ENCODE assay signal across 17 cellular contexts in the genomic region with DNA sequence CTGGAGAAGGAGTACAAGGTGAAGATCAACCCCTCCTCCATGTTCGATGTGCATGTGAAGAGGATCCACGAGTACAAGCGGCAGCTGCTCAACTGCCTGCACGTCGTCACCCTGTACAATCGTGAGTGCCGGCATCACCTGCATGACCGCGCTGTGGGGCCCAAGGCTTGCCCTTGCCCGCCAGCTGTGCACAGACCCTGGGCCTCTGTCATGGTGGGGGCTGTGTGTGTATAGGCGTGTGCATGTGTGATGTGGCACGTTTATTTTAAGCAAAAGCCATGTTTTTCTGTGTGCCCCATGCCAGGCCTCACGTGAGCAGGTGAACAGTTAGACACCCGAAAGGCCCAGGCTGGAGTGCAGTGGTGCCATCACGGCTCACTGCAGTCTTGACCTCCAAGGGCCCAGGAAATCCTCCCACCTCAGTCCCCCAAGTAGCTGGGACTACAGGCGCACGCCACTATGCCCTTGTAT. TPM values are rescaled to one million over a fixed set of nuclear protein-coding genes. Genes with fewer than 3 reads are reported as not detected.
A peak's percentile ranks its signal among the peaks of the same experiment; 100 is the strongest.
DNase-seq lines count a peak whose midpoint lies in the region; ATAC-seq, FAIRE-seq and TF ChIP-seq lines count a peak whose summit lies in the region.
"Had no signal": no experiment of that assay in that cellular context is flagged by ENCODE, and none has a peak within 500 bp of the region (broad histone marks: within the 10 kb centered on the region; RNA-seq: fewer than 3 reads in every experiment).

No MANE protein-coding gene starts in this region.

- no peak overlapping the region for H3K9ac ChIP-seq in kidney (ENCODE audit: low read length in 2 of 2)

- no peak for ATAC-seq in RWPE2 (ENCODE audit: low read depth)
- no peak for ATAC-seq in stimulated activated effector memory CD8-positive, alpha-beta T cell treated with anti-CD3 and anti-CD28 coated beads, Interleukin-12 subunit alpha, Interleukin-12 subunit beta, amount 100 ng/mL, for 72 hours
- no peak for ATAC-seq in activated CD4-positive, CD25-positive, alpha-beta regulatory T cell treated with anti-CD3 and anti-CD28 coated beads, Interleukin-2, amount 50 U/mL, for 24 hours

- H3K27ac ChIP-seq in RWPE2 (ENCODE audit: poor library complexity, severe bottlenecking), result no peak overlapping the region
- H3K27ac ChIP-seq in kidney (ENCODE audit: low read depth in 2 of 2, low read length in 2 of 2), result no peak overlapping the region

- no peaks in the 10 kb centered on the region for H3K27me3 ChIP-seq in RWPE2 (ENCODE audit: insufficient read depth, poor library complexity, severe bottlenecking)

- H3K9me3 Mint-ChIP-seq in stimulated activated effector memory CD8-positive, alpha-beta T cell treated with anti-CD3 and anti-CD28 coated beads, Interleukin-12 subunit alpha, Interleukin-12 subunit beta, amount 100 ng/mL, for 72 hours, result no peaks in the 10 kb centered on the region
- H3K9me3 Mint-ChIP-seq: activated CD4-positive, alpha-beta memory T cell treated with anti-CD3 and anti-CD28 coated beads for 36 hours; activated T-helper 1 cell treated with anti-CD3 and anti-CD28 coated beads, Interleukin-12 subunit alpha, Interleukin-12 subunit beta, Interleukin-2, Interleukin-4 antibody, amounts not matched to agents 30 ng/mL and 10 ng/mL and 1 ng/mL, durations not matched to agents 14 hours and 24 hours and 36 hours had no signal

- H3K36me3 ChIP-seq in RWPE2 (ENCODE audit: low read depth) (peaks cover 97% of the 10 kb centered on the region), kidney (ENCODE audit: control insufficient read depth in 1 of 2, insufficient read depth in 2 of 2, low read length in 2 of 2) (peaks cover 15 to 29% of the 10 kb centered on the region in 2 donors)

- TF ChIP-seq CTCF in RWPE2 (IDR thresholded peaks at IDR 0.05; ENCODE audit: poor library complexity, severe bottlenecking), result no peak
- TF ChIP-seq CTCF in kidney (IDR thresholded peaks at IDR 0.05; ENCODE audit: borderline replicate concordance, extremely low read depth, insufficient read depth), result no peak

- peaks cover 51% of the 10 kb centered on the region for H3K36me3 Mint-ChIP-seq in stimulated activated effector memory CD8-positive, alpha-beta T cell treated with anti-CD3 and anti-CD28 coated beads, Interleukin-12 subunit alpha, Interleukin-12 subunit beta, amount 100 ng/mL, for 72 hours

- FAIRE-seq in kidney (lab: Jason Lieb, UNC), result no peak
- FAIRE-seq: H1 had no signal

- peaks cover 9% of the 10 kb centered on the region for H3K4me1 Mint-ChIP-seq in stimulated activated effector memory CD8-positive, alpha-beta T cell treated with anti-CD3 and anti-CD28 coated beads, Interleukin-12 subunit alpha, Interleukin-12 subunit beta, amount 100 ng/mL, for 72 hours

- no peaks in the 10 kb centered on the region for H3K4me1 ChIP-seq in RWPE2 (ENCODE audit: insufficient read depth, poor library complexity, severe bottlenecking)
- peaks cover 0 to 8% of the 10 kb centered on the region in 2 donors for H3K4me1 ChIP-seq in kidney (ENCODE audit: control insufficient read depth in 1 of 2, insufficient read depth in 1 of 2, low read depth in 1 of 2, low read length in 2 of 2)

- H3K4me3 ChIP-seq in RWPE2 (ENCODE audit: severe bottlenecking) (no peak overlapping the region), kidney (ENCODE audit: low read length in 2 of 2) (no peak overlapping the region)

- intact Hi-C loops in kidney (cut with DNase I), result no loop called here

- H3K4me3 Mint-ChIP-seq in stimulated activated effector memory CD8-positive, alpha-beta T cell treated with anti-CD3 and anti-CD28 coated beads, Interleukin-12 subunit alpha, Interleukin-12 subunit beta, amount 100 ng/mL, for 72 hours, result no peak overlapping the region
- H3K4me3 Mint-ChIP-seq: activated CD4-positive, alpha-beta memory T cell treated with anti-CD3 and anti-CD28 coated beads for 36 hours; activated T-helper 1 cell treated with anti-CD3 and anti-CD28 coated beads, Interleukin-12 subunit alpha, Interleukin-12 subunit beta, Interleukin-2, Interleukin-4 antibody, amounts not matched to agents 30 ng/mL and 10 ng/mL and 1 ng/mL, durations not matched to agents 14 hours and 24 hours and 36 hours had no signal

- DNase-seq in activated effector memory CD4-positive, alpha-beta T cell treated with anti-CD3 and anti-CD28 coated beads, Interleukin-2, amount 50 U/mL, for 16 hours, result peak; percentile 51
- no peak for DNase-seq in activated effector memory CD4-positive, alpha-beta T cell treated with Interleukin-2 at 50 U/mL for 16 hours
- peak; percentile 51 for DNase-seq in RWPE2 (ENCODE audit: low spot score)
- peak; percentile 42 for DNase-seq in kidney
- no peak for DNase-seq in stimulated activated effector memory CD8-positive, alpha-beta T cell treated with anti-CD3 and anti-CD28 coated beads, Interleukin-12 subunit alpha, Interleukin-12 subunit beta, amount 100 ng/mL, for 72 hours (ENCODE audit: low spot score in 2 of 2)
- no peak for DNase-seq in NCI-H2029 treated with DMSO at 0.1 percent for 48 hours (lab: John Stamatoyannopoulos, UW)
- DNase-seq in activated CD4-positive, CD25-positive, alpha-beta regulatory T cell treated with anti-CD3 and anti-CD28 coated beads, Interleukin-2, amount 50 U/mL, for 72 hours, result no peak
- DNase-seq: ACHN; activated CD4-positive, alpha-beta memory T cell treated with anti-CD3 and anti-CD28 coated beads for 36 hours; effector memory CD4-positive, alpha-beta T cell; NCI-H1048; NCI-H524 treated with DMSO at 0.1 percent for 48 hours; stimulated activated CD4-positive, alpha-beta T cell treated with anti-CD3 and anti-CD28 coated beads, Interleukin-4, amount 100 ng/mL, for 24 hours; SW 1271 had no signal

- H3K27ac Mint-ChIP-seq in stimulated activated effector memory CD8-positive, alpha-beta T cell treated with anti-CD3 and anti-CD28 coated beads, Interleukin-12 subunit alpha, Interleukin-12 subunit beta, amount 100 ng/mL, for 72 hours, result peak overlapping the region; percentile 36
- H3K27ac Mint-ChIP-seq: activated CD4-positive, alpha-beta memory T cell treated with anti-CD3 and anti-CD28 coated beads for 36 hours; activated T-helper 1 cell treated with anti-CD3 and anti-CD28 coated beads, Interleukin-12 subunit alpha, Interleukin-12 subunit beta, Interleukin-2, Interleukin-4 antibody, amounts not matched to agents 30 ng/mL and 10 ng/mL and 1 ng/mL, durations not matched to agents 14 hours and 24 hours and 36 hours had no signal

- H3K9me3 ChIP-seq in RWPE2 (ENCODE audit: severe bottlenecking), result no peaks in the 10 kb centered on the region
- H3K9me3 ChIP-seq in kidney (ENCODE audit: control insufficient read depth in 1 of 2, low read length in 2 of 2), result no peaks in the 10 kb centered on the region

RNA-seq across cellular contexts. Expression of a gene that starts 36.3 kb away (rescaled TPM):
- total RNA-seq in kidney, result 176 TPM
- polyA plus RNA-seq in kidney (ENCODE audit: insufficient read depth, low read depth, low replicate concordance), result 50.9 TPM

Comparison
In these comparisons a context has a peak if more than half of its experiments do, and no peak if none do; other contexts are left out.
1. DNase-seq: peak in activated effector memory CD4-positive, alpha-beta T cell treated with anti-CD3 and anti-CD28 coated beads, Interleukin-2, amount 50 U/mL, for 16 hours (single experiment), RWPE2 (single experiment) and kidney (single experiment); none in activated effector memory CD4-positive, alpha-beta T cell treated with Interleukin-2 at 50 U/mL for 16 hours (single experiment), stimulated activated effector memory CD8-positive, alpha-beta T cell treated with anti-CD3 and anti-CD28 coated beads, Interleukin-12 subunit alpha, Interleukin-12 subunit beta, amount 100 ng/mL, for 72 hours (0 of 2), NCI-H2029 treated with DMSO at 0.1 percent for 48 hours (single experiment) and activated CD4-positive, CD25-positive, alpha-beta regulatory T cell treated with anti-CD3 and anti-CD28 coated beads, Interleukin-2, amount 50 U/mL, for 72 hours (single experiment).